In the genomic region with DNA sequence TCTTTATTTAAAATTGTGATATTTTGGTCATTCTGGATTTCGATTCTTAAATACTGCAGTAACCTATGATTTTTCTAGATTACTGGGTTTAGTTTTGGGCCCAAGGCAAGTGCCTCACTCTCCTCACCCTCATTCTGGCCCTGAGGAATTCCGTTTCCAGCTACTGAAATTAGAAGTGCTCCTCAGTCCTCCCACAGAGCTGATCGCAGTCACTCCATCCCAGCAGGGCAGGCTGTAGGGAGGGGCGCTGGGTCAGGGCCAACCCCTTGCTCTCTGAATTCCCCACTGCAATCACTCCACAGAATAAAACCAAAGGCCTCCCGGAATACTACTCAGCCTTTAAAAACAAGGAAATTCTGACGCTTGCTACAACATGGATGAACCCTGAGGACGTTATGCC, we compare ENCODE assay signal across 18 cellular contexts.
"Had no signal": no experiment of that assay in that cellular context is flagged by ENCODE, and none has a peak within 500 bp of the region (broad histone marks: within the 10 kb centered on the region; RNA-seq: fewer than 3 reads in every experiment).

No MANE protein-coding gene starts in this region.

- H3K9me3 Mint-ChIP-seq: activated CD4-positive, alpha-beta T cell treated with anti-CD3 and anti-CD28 coated beads, Interleukin-2, amount 10 ng/mL, durations not matched to agents 24 days and 14 days; activated naive CD4-positive, alpha-beta T cell treated with anti-CD3 and anti-CD28 coated beads, Interleukin-2, amount 10 ng/mL, durations not matched to agents 7 days and 5 days; T-helper 2 cell treated with Interferon-gamma antibody and Interleukin-4, amounts not matched to agents 5 μg/mL and 100 μg/mL, for 36 hours had no signal

- DNase-seq: activated CD4-positive, alpha-beta T cell treated with anti-CD3 and anti-CD28 coated beads, Interleukin-2, amount 10 ng/mL, durations not matched to agents 24 days and 14 days; activated CD4-positive, CD25-positive, alpha-beta regulatory T cell; activated CD8-positive, alpha-beta T cell treated with anti-CD3 and anti-CD28 coated beads, Interleukin-2, amount 10 ng/mL, durations not matched to agents 7 days and 5 days; activated naive CD4-positive, alpha-beta T cell treated with anti-CD3 and anti-CD28 coated beads, Interleukin-2, amount 10 ng/mL, durations not matched to agents 7 days and 5 days; activated naive CD8-positive, alpha-beta T cell treated with anti-CD3 and anti-CD28 coated beads, Interleukin-2, amount 50 U/mL, for 24 hours; activated T-cell treated with anti-CD3 and anti-CD28 coated beads, Interleukin-2, amount 50 U/mL, for 4 hours; anterior cingulate cortex; central memory CD4-positive, alpha-beta T cell; colonic mucosa; midbrain; nucleus accumbens; SW 1271 had no signal

- H3K27me3 ChIP-seq: colonic mucosa had no signal

- H3K9me3 ChIP-seq: colonic mucosa had no signal

- H3K4me3 Mint-ChIP-seq: activated CD4-positive, alpha-beta T cell treated with anti-CD3 and anti-CD28 coated beads, Interleukin-2, amount 10 ng/mL, durations not matched to agents 24 days and 14 days; activated CD8-positive, alpha-beta T cell treated with anti-CD3 and anti-CD28 coated beads, Interleukin-2, amount 10 ng/mL, durations not matched to agents 7 days and 5 days; activated naive CD4-positive, alpha-beta T cell treated with anti-CD3 and anti-CD28 coated beads, Interleukin-2, amount 10 ng/mL, durations not matched to agents 7 days and 5 days; activated naive CD8-positive, alpha-beta T cell treated with anti-CD3 and anti-CD28 coated beads, Interleukin-2, amount 50 U/mL, for 24 hours; activated T-cell treated with anti-CD3 and anti-CD28 coated beads, Interleukin-2, amount 50 U/mL, for 4 hours; nephron; T-helper 2 cell treated with Interferon-gamma antibody and Interleukin-4, amounts not matched to agents 5 μg/mL and 100 μg/mL, for 36 hours had no signal

- H3K4me1 Mint-ChIP-seq: activated CD4-positive, alpha-beta T cell treated with anti-CD3 and anti-CD28 coated beads, Interleukin-2, amount 10 ng/mL, durations not matched to agents 24 days and 14 days; activated naive CD4-positive, alpha-beta T cell treated with anti-CD3 and anti-CD28 coated beads, Interleukin-2, amount 10 ng/mL, durations not matched to agents 7 days and 5 days; activated naive CD8-positive, alpha-beta T cell treated with anti-CD3 and anti-CD28 coated beads, Interleukin-2, amount 50 U/mL, for 24 hours had no signal

- H3K36me3 ChIP-seq: colonic mucosa, esophagus muscularis mucosa, gastroesophageal sphincter had no signal

- H3K36me3 Mint-ChIP-seq: activated naive CD4-positive, alpha-beta T cell treated with anti-CD3 and anti-CD28 coated beads, Interleukin-2, amount 10 ng/mL, durations not matched to agents 7 days and 5 days had no signal

- H3K4me3 ChIP-seq: colonic mucosa, esophagus muscularis mucosa, gastroesophageal sphincter had no signal

- H3K27ac Mint-ChIP-seq: activated CD4-positive, alpha-beta T cell treated with anti-CD3 and anti-CD28 coated beads, Interleukin-2, amount 10 ng/mL, durations not matched to agents 24 days and 14 days; activated CD8-positive, alpha-beta T cell treated with anti-CD3 and anti-CD28 coated beads, Interleukin-2, amount 10 ng/mL, durations not matched to agents 7 days and 5 days; activated naive CD4-positive, alpha-beta T cell treated with anti-CD3 and anti-CD28 coated beads, Interleukin-2, amount 10 ng/mL, durations not matched to agents 7 days and 5 days; activated naive CD8-positive, alpha-beta T cell treated with anti-CD3 and anti-CD28 coated beads, Interleukin-2, amount 50 U/mL, for 24 hours; nephron; progenitor cell of endocrine pancreas; T-helper 2 cell treated with Interferon-gamma antibody and Interleukin-4, amounts not matched to agents 5 μg/mL and 100 μg/mL, for 36 hours had no signal

- H3K4me1 ChIP-seq: colonic mucosa had no signal

- H3K27ac ChIP-seq: colonic mucosa, esophagus muscularis mucosa, gastroesophageal sphincter had no signal

- ATAC-seq: activated CD8-positive, alpha-beta T cell treated with anti-CD3 and anti-CD28 coated beads, Interleukin-2, amount 10 ng/mL, durations not matched to agents 7 days and 5 days; activated naive CD8-positive, alpha-beta T cell treated with anti-CD3 and anti-CD28 coated beads, Interleukin-2, amount 50 U/mL, for 24 hours; activated T-cell treated with anti-CD3 and anti-CD28 coated beads, Interleukin-2, amount 50 U/mL, for 4 hours; gastroesophageal sphincter; left colon had no signal
